Comparison of ENCODE assay signal across 8 cellular contexts in the genomic region with DNA sequence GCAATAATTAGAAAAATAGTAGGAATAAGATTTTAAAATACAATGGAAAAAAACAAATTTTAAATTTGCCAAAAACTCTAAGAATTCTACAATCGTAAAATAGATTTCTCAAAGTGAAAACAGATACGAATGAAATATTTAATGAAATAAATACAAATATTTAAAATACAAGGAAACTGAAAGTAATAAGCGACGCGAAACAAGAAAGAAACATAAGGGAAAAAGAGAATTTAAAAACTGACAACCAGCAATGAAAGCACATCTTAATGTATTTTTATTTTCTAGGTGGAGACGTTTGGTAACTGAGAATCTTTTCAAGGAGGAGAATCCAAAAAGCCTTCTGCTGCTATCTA. TPM values are rescaled to one million over a fixed set of nuclear protein-coding genes. Genes with fewer than 3 reads are reported as not detected.
A peak's percentile ranks its signal among the peaks of the same experiment; 100 is the strongest.
DNase-seq lines count a peak whose midpoint lies in the region; ATAC-seq lines count a peak whose summit lies in the region.

No MANE protein-coding gene starts in this region.

- H2AFZ ChIP-seq in ACC112 (ENCODE audit: low read length, unreplicated experiment), result peak overlapping the region; percentile 86

- H3K27me3 Mint-ChIP-seq in IgD-negative memory B cell (no peaks in the 10 kb centered on the region), naive B cell (no peaks in the 10 kb centered on the region)

- H3K4me1 Mint-ChIP-seq in IgD-negative memory B cell (peaks cover 20 to 25% (median 20%) of the 10 kb centered on the region in 3 donors), naive B cell (peaks cover 27 to 61% (median 50%) of the 10 kb centered on the region in 3 donors)

- ATAC-seq in naive B cell (ENCODE audit: low read depth in 2 of 2), result no peak
- ATAC-seq in HG03025 (IDR thresholded peaks at IDR 0.05; ENCODE audit: low FRiP score, unreplicated experiment), result no peak
- ATAC-seq in GM21717 (IDR thresholded peaks at IDR 0.05; ENCODE audit: unreplicated experiment), result no peak
- no peak for ATAC-seq in GM18867 (IDR thresholded peaks at IDR 0.05; ENCODE audit: unreplicated experiment)

- H3K4me1 ChIP-seq in ACC112 (ENCODE audit: control insufficient read depth, insufficient read depth, low read length, unreplicated experiment), result peaks cover 13% of the 10 kb centered on the region

- H3K36me3 Mint-ChIP-seq in IgD-negative memory B cell (no peaks in the 10 kb centered on the region), naive B cell (no peaks in the 10 kb centered on the region)

- H3K36me3 ChIP-seq in ACC112 (ENCODE audit: insufficient read depth, low read length), result no peaks in the 10 kb centered on the region

- H3K4me3 Mint-ChIP-seq in IgD-negative memory B cell (peak overlapping the region; percentile 94 to 99 (median 98)), naive B cell (peak overlapping the region; percentile 97 to 99 (median 98))

- DNase-seq in naive B cell, result no peak
- no peak for DNase-seq in NCI-H2196 (lab: John Stamatoyannopoulos, UW; ENCODE audit: unreplicated experiment)

- no peaks in the 10 kb centered on the region for H3K27me3 ChIP-seq in ACC112 (ENCODE audit: insufficient read depth, low read length)

- H3K9me3 Mint-ChIP-seq in IgD-negative memory B cell (no peaks in the 10 kb centered on the region), naive B cell (no peaks in the 10 kb centered on the region)

- peaks cover 45% of the 10 kb centered on the region for H3K79me2 ChIP-seq in ACC112 (ENCODE audit: control insufficient read depth, insufficient read depth, low read length, unreplicated experiment)

- H3K4me3 ChIP-seq in ACC112 (ENCODE audit: low read depth, low read length), result peak overlapping the region; percentile 79

- H3K27ac Mint-ChIP-seq in IgD-negative memory B cell (peak overlapping the region; percentile 94 to 100 (median 100)), naive B cell (peak overlapping the region; percentile 97 to 100 (median 100))

- peak overlapping the region; percentile 43 for H3K27ac ChIP-seq in ACC112 (ENCODE audit: low read depth, low read length)
- H3K27ac ChIP-seq in cingulate gyrus (ENCODE audit: low read depth, low read length), result peak overlapping the region; percentile 83

RNA-seq across cellular contexts. Expression of a gene that starts 1.0 kb away (rescaled TPM):
- polyA plus RNA-seq in IgD-negative memory B cell (42.9 TPM), naive B cell (ENCODE audit: low read depth in 6 of 6) (10 to 100 TPM; 22.2 to 46.4 (median 32.5) TPM)
